In genomic region chr3:49015072-49015471, GRCh38 we compare ENCODE assay signal across 24 cellular contexts. TPM values are rescaled to one million over a fixed set of nuclear protein-coding genes. Genes with fewer than 3 reads are reported as not detected.
A peak's percentile ranks its signal among the peaks of the same experiment; 100 is the strongest.
DNase-seq lines count a peak whose midpoint lies in the region; ATAC-seq, FAIRE-seq and TF ChIP-seq lines count a peak whose summit lies in the region.
"Had no signal": no experiment of that assay in that cellular context is flagged by ENCODE, and none has a peak within 500 bp of the region (broad histone marks: within the 10 kb centered on the region; RNA-seq: fewer than 3 reads in every experiment).

No MANE protein-coding gene starts in this region.

- TF ChIP-seq POLR2A in HepG2 (IDR thresholded peaks at IDR 0.05; ENCODE audit: insufficient read depth in 1 of 2, low read depth in 2 of 2, low read length in 2 of 2): no peak

- H3K36me3 ChIP-seq in HepG2 (replicated peaks in 1 of 2; ENCODE audit: control insufficient read depth in 1 of 2, insufficient read depth in 2 of 2, low read length in 2 of 2) (peaks cover 20 to 48% of the 10 kb centered on the region in 2 experiments), small intestine (ENCODE audit: control insufficient read depth in 2 of 2, insufficient read depth in 2 of 2, low read length in 2 of 2) (peaks cover 12 to 14% of the 10 kb centered on the region in 2 donors)

- no peak for ATAC-seq in activated T-cell treated with anti-CD3 and anti-CD28 coated beads, Interleukin-2, amount 50 U/mL, for 72 hours (replicated peaks in 1 of 2)
- no peak for ATAC-seq in HepG2
- ATAC-seq: left lobe of liver, natural killer cell, sciatic nerve, upper lobe of right lung had no signal

- H3K4me1 ChIP-seq in HepG2 (ENCODE audit: insufficient read depth, low read length): peaks cover 23% of the 10 kb centered on the region
- H3K4me1 ChIP-seq in small intestine (ENCODE audit: control insufficient read depth in 2 of 2, insufficient read depth in 1 of 2, low read depth in 1 of 2, low read length in 1 of 2): peaks cover 0 to 5% of the 10 kb centered on the region in 2 donors

- no peak for TF ChIP-seq RAD21 in HepG2 (CRISPR knock-in tag; IDR thresholded peaks at IDR 0.05)

- no peak overlapping the region for H3K4me3 ChIP-seq in HepG2 (replicated peaks in 1 of 3; ENCODE audit: insufficient read depth in 1 of 3, low read depth in 2 of 3, low read length in 3 of 3)
- no peak overlapping the region for H3K4me3 ChIP-seq in small intestine (ENCODE audit: low read depth in 1 of 2, low read length in 2 of 2)
- H3K4me3 ChIP-seq: BLaER1, dorsolateral prefrontal cortex, MG63, upper lobe of right lung had no signal

- FAIRE-seq in HepG2 (lab: Jason Lieb, UNC) (no peak), small intestine (lab: Jason Lieb, UNC) (no peak)
- FAIRE-seq: RCC 7860 had no signal

- H2AFZ ChIP-seq in HepG2 (ENCODE audit: low read length): no peak overlapping the region

- peaks cover 26% of the 10 kb centered on the region; the same call in 1 of the 2 replicates for H4K20me1 ChIP-seq in HepG2 (ENCODE audit: insufficient read depth, low read length)

- no peak overlapping the region for H3K4me2 ChIP-seq in HepG2 (ENCODE audit: low read depth, low read length)
- H3K4me2 ChIP-seq: BLaER1 had no signal

- CTCF ChIA-PET in HepG2 (lab: Yijun Ruan, JAX; ENCODE audit: low intra/inter-chr PET ratio, low total read pairs): interaction anchor here (1.5 kb wide), 1 partner anchor 27 kb away, joined by 12 read pairs; no protein-coding TSS in a partner anchor

- no peaks in the 10 kb centered on the region for H3K9me3 ChIP-seq in HepG2 (ENCODE audit: low read length)
- H3K9me3 ChIP-seq in small intestine (ENCODE audit: control insufficient read depth, low read depth): no peaks in the 10 kb centered on the region
- H3K9me3 ChIP-seq: BLaER1, MG63, upper lobe of right lung had no signal

- peaks cover 4 to 7% of the 10 kb centered on the region in 2 donors for H3K36me3 Mint-ChIP-seq in activated T-cell treated with anti-CD3 and anti-CD28 coated beads, Interleukin-2, amount 50 U/mL, for 72 hours (ENCODE audit: insufficient read depth in 2 of 2)
- peaks cover 6% of the 10 kb centered on the region for H3K36me3 Mint-ChIP-seq in type B pancreatic cell
- H3K36me3 Mint-ChIP-seq in mesothelial cell of epicardium: peaks cover 11% of the 10 kb centered on the region
- H3K36me3 Mint-ChIP-seq: natural killer cell had no signal

- WGBS in HepG2 (ENCODE audit: low lambda C conversion rate): 90% methylated on average over 8 of the region's 8 CpGs
- WGBS in small intestine, 3 donors: 79 to 85% (median 84%) methylated on average over 8 of the region's 8 CpGs

- BruUV-seq in HepG2 (replicated peaks; lab: Mats Ljungman, UMichigan): no TSS peak

- peak overlapping the region; percentile 55 for H3K27ac Mint-ChIP-seq in activated T-cell treated with anti-CD3 and anti-CD28 coated beads, Interleukin-2, amount 50 U/mL, for 72 hours
- H3K27ac Mint-ChIP-seq in type B pancreatic cell (peak overlapping the region; percentile 62), mesothelial cell of epicardium (no peak overlapping the region)
- H3K27ac Mint-ChIP-seq: T-helper 1 cell treated with Interleukin-12 subunit alpha and Interleukin-12 subunit beta and Interleukin-4 antibody, amounts not matched to agents 30 μg/mL and 1 μg/mL, for 36 hours had no signal

- no peak overlapping the region for H3K4me3 Mint-ChIP-seq in activated T-cell treated with anti-CD3 and anti-CD28 coated beads, Interleukin-2, amount 50 U/mL, for 72 hours
- H3K4me3 Mint-ChIP-seq in type B pancreatic cell (peak overlapping the region; percentile 52), mesothelial cell of epicardium (no peak overlapping the region)
- H3K4me3 Mint-ChIP-seq: T-helper 1 cell treated with Interleukin-12 subunit alpha and Interleukin-12 subunit beta and Interleukin-4 antibody, amounts not matched to agents 30 μg/mL and 1 μg/mL, for 36 hours had no signal

- no peak overlapping the region for H3K9ac ChIP-seq in HepG2 (ENCODE audit: insufficient read depth, low read depth, low read length)
- H3K9ac ChIP-seq: BLaER1 had no signal

- H3K27me3 Mint-ChIP-seq in activated T-cell treated with anti-CD3 and anti-CD28 coated beads, Interleukin-2, amount 50 U/mL, for 72 hours (ENCODE audit: low read depth): no peaks in the 10 kb centered on the region
- no peaks in the 10 kb centered on the region for H3K27me3 Mint-ChIP-seq in type B pancreatic cell
- H3K27me3 Mint-ChIP-seq in mesothelial cell of epicardium (ENCODE audit: low read depth): no peaks in the 10 kb centered on the region

- H3K27me3 ChIP-seq in HepG2 (ENCODE audit: control insufficient read depth in 1 of 2, insufficient read depth in 2 of 2, low read length in 2 of 2) (no peaks in the 10 kb centered on the region), small intestine (ENCODE audit: control insufficient read depth in 2 of 2, insufficient read depth in 2 of 2, low read length in 2 of 2) (no peaks in the 10 kb centered on the region)
- H3K27me3 ChIP-seq: BLaER1, dorsolateral prefrontal cortex, MG63, upper lobe of right lung had no signal

- in situ Hi-C loops in HepG2 (cut with HindIII; ENCODE audit: extremely low pct_ligation_motif_present, low pct_unique_long_range_greater_than_20kb): no loop called here

- no peak for DNase-seq in activated T-cell treated with anti-CD3 and anti-CD28 coated beads, Interleukin-2, amount 50 U/mL, for 72 hours
- DNase-seq in activated T-cell treated with anti-CD3 and anti-CD28 coated beads, Interleukin-2, amount 50 U/mL, for 1 hour: no peak
- no peak for DNase-seq in HepG2 (ENCODE audit: low spot score)
- no peak for DNase-seq in type B pancreatic cell (ENCODE audit: extremely low spot score, unreplicated experiment)
- no peak for DNase-seq in mesothelial cell of epicardium (ENCODE audit: low spot score in 2 of 2, unreplicated experiment in 2 of 2)
- DNase-seq in small intestine: no peak
- DNase-seq: activated CD4-positive, alpha-beta T cell treated with anti-CD3 and anti-CD28 coated beads, Interleukin-2, amount 50 U/mL, for 4 hours; activated naive CD4-positive, alpha-beta T cell; Calu3; caudate nucleus; dorsolateral prefrontal cortex; EL; MG63; natural killer cell; NCI-H1436 treated with DMSO at 0.1 percent for 48 hours; NCI-H524 treated with DMSO at 0.1 percent for 48 hours; stimulated activated CD8-positive, alpha-beta memory T cell treated with anti-CD3 and anti-CD28 coated beads, Interleukin-4, amount 100 ng/mL, for 48 hours; upper lobe of right lung had no signal

- no peak for TF ChIP-seq EP300 in HepG2 (IDR thresholded peaks at IDR 0.05; ENCODE audit: low read depth in 2 of 2, low read length in 2 of 2)
- no peak for TF ChIP-seq EP300 in HepG2 (CRISPR knock-in tag; IDR thresholded peaks at IDR 0.05; ENCODE audit: borderline replicate concordance)

- intact Hi-C loops in HepG2 (cut with micrococcal nuclease; ENCODE audit: unreplicated experiment): loop anchor here (2.0 kb wide), 1 partner anchor 28 kb away; no protein-coding TSS in a partner anchor

- H3K9me3 Mint-ChIP-seq in activated T-cell treated with anti-CD3 and anti-CD28 coated beads, Interleukin-2, amount 50 U/mL, for 72 hours: no peaks in the 10 kb centered on the region
- H3K9me3 Mint-ChIP-seq in type B pancreatic cell (no peaks in the 10 kb centered on the region), mesothelial cell of epicardium (no peaks in the 10 kb centered on the region)
- H3K9me3 Mint-ChIP-seq: natural killer cell; T-helper 1 cell treated with Interleukin-12 subunit alpha and Interleukin-12 subunit beta and Interleukin-4 antibody, amounts not matched to agents 30 μg/mL and 1 μg/mL, for 36 hours had no signal

- H3K79me2 ChIP-seq in HepG2 (ENCODE audit: insufficient read depth, low read length): peaks cover 21% of the 10 kb centered on the region

- TF ChIP-seq CTCF in HepG2 (CRISPR knock-in tag; IDR thresholded peaks at IDR 0.05) (no peak), type B pancreatic cell (conservative IDR thresholded peaks at IDR 0.05) (no peak), mesothelial cell of epicardium (IDR thresholded peaks at IDR 0.05; ENCODE audit: unreplicated experiment) (no peak)

- no peak overlapping the region for H3K27ac ChIP-seq in HepG2 (ENCODE audit: extremely low read length, insufficient read depth, low read length)
- no peak overlapping the region for H3K27ac ChIP-seq in small intestine (ENCODE audit: low read depth in 1 of 2, low read length in 1 of 2)
- H3K27ac ChIP-seq: BLaER1, upper lobe of right lung had no signal

- POLR2A ChIA-PET in HepG2 (lab: Yijun Ruan, JAX): interaction anchor here (1.7 to 12.8 kb wide), 3 partner anchors 7 to 14 kb away, joined by 8 to 280 read pairs (median 10); partner anchors contain the start of genes DALRD3, IMPDH2, NDUFAF3 and WDR6

- H3K4me1 Mint-ChIP-seq in activated T-cell treated with anti-CD3 and anti-CD28 coated beads, Interleukin-2, amount 50 U/mL, for 72 hours (ENCODE audit: low read depth): peaks cover 37% of the 10 kb centered on the region
- peaks cover 4% of the 10 kb centered on the region for H3K4me1 Mint-ChIP-seq in type B pancreatic cell (ENCODE audit: unreplicated experiment)
- peaks cover 16% of the 10 kb centered on the region for H3K4me1 Mint-ChIP-seq in mesothelial cell of epicardium

RNA-seq across cellular contexts. Expression of gene DALRD3, which starts 3.3 kb away (rescaled TPM):
- 10 to 100 TPM; 24.8 to 29.8 TPM for total RNA-seq in activated T-cell treated with anti-CD3 and anti-CD28 coated beads, Interleukin-2, amount 50 U/mL, for 72 hours
- total RNA-seq in HepG2 (2016; rRNA removed; fragmentation: Illumina TruSeq; extraction: Trizol) (18.3 and 19.9 TPM in 2 replicates), type B pancreatic cell (ENCODE audit: low replicate concordance) (31.2 and 36.0 TPM in 2 replicates), mesothelial cell of epicardium (22.1 to 24.2 TPM (median 23.4 TPM) in 3 replicates)
- 8.0 and 9.1 TPM in 2 replicates for total RNA-seq in HepG2 (2016; cell fraction: cytosol; rRNA removed; fragmentation: Illumina TruSeq; extraction: Trizol; ENCODE audit: low read depth)
- 17.2 and 17.7 TPM in 2 replicates for total RNA-seq in HepG2 (2016; cell fraction: insoluble cytoplasmic fraction; rRNA removed; fragmentation: Illumina TruSeq; extraction: Trizol)
- total RNA-seq in HepG2 (2016; cell fraction: membrane; rRNA removed; fragmentation: Illumina TruSeq; extraction: Trizol): 13.3 and 16.1 TPM in 2 replicates
- 12.3 and 12.5 TPM in 2 replicates for total RNA-seq in HepG2 (2016; cell fraction: nucleus; rRNA removed; fragmentation: Illumina TruSeq; extraction: Trizol)
- polyA plus RNA-seq in HepG2 (2011; rRNA removed) (31.7 and 36.5 TPM in 2 replicates), small intestine (10 to 100 TPM; 22.0 to 23.7 (median 22.7) TPM)
- 28.5 and 42.5 TPM in 2 replicates for polyA plus RNA-seq in HepG2 (2011; cell fraction: cytosol; rRNA removed)
- 69.2 and 85.2 TPM in 2 replicates for polyA plus RNA-seq in HepG2 (2011; cell fraction: nucleus; rRNA removed)
- polyA plus RNA-seq in HepG2 (2012): 10.7 and 12.1 TPM in 2 replicates
- 6.0 and 7.7 TPM in 2 replicates for polyA plus RNA-seq in HepG2 (2016; cell fraction: cytosol; fragmentation: Illumina TruSeq; extraction: Trizol; ENCODE audit: low read depth)
- polyA plus RNA-seq in HepG2 (2016; cell fraction: insoluble cytoplasmic fraction; fragmentation: Illumina TruSeq; extraction: Trizol; ENCODE audit: low read depth): 16.3 and 17.2 TPM in 2 replicates
- polyA plus RNA-seq in HepG2 (2016; cell fraction: membrane; fragmentation: Illumina TruSeq; extraction: Trizol; ENCODE audit: low read depth): 10.6 and 11.7 TPM in 2 replicates
- 23.7 and 24.6 TPM in 2 replicates for polyA plus RNA-seq in HepG2 (2016; cell fraction: nucleus; fragmentation: Illumina TruSeq; extraction: Trizol; ENCODE audit: insufficient read depth, low read depth)
- polyA minus RNA-seq in HepG2 (2011; rRNA and poly(A)+ RNA removed; ENCODE audit: low replicate concordance): 62.8 and 69.7 TPM in 2 replicates
- 9.5 and 20.9 TPM in 2 replicates for polyA minus RNA-seq in HepG2 (2011; cell fraction: cytosol; rRNA and poly(A)+ RNA removed)
- 11.2 and 17.4 TPM in 2 replicates for polyA minus RNA-seq in HepG2 (2011; cell fraction: nucleus; rRNA and poly(A)+ RNA removed)

RNA-seq across cellular contexts. Expression of gene NDUFAF3, which starts 6.8 kb away (rescaled TPM):
- total RNA-seq in activated T-cell treated with anti-CD3 and anti-CD28 coated beads, Interleukin-2, amount 50 U/mL, for 72 hours: 10 to 100 TPM; 31.9 to 35.1 TPM
- total RNA-seq in HepG2 (2016; rRNA removed; fragmentation: Illumina TruSeq; extraction: Trizol) (50.0 and 51.9 TPM in 2 replicates), type B pancreatic cell (ENCODE audit: low replicate concordance) (62.0 and 67.0 TPM in 2 replicates), mesothelial cell of epicardium (61.4 to 63.4 TPM (median 62.0 TPM) in 3 replicates)
- total RNA-seq in HepG2 (2016; cell fraction: cytosol; rRNA removed; fragmentation: Illumina TruSeq; extraction: Trizol; ENCODE audit: low read depth): 26.9 and 32.9 TPM in 2 replicates
- 52.3 and 61.1 TPM in 2 replicates for total RNA-seq in HepG2 (2016; cell fraction: insoluble cytoplasmic fraction; rRNA removed; fragmentation: Illumina TruSeq; extraction: Trizol)
- total RNA-seq in HepG2 (2016; cell fraction: membrane; rRNA removed; fragmentation: Illumina TruSeq; extraction: Trizol): 26.1 and 38.8 TPM in 2 replicates
- total RNA-seq in HepG2 (2016; cell fraction: nucleus; rRNA removed; fragmentation: Illumina TruSeq; extraction: Trizol): 24.4 and 30.9 TPM in 2 replicates
- polyA plus RNA-seq in HepG2 (2011; rRNA removed) (39.0 and 42.0 TPM in 2 replicates), small intestine (10 to 100 TPM; 56.8 to 82.4 (median 75.4) TPM)
- polyA plus RNA-seq in HepG2 (2011; cell fraction: cytosol; rRNA removed): 32.1 and 56.3 TPM in 2 replicates
- polyA plus RNA-seq in HepG2 (2011; cell fraction: nucleus; rRNA removed): 29.5 and 32.3 TPM in 2 replicates
- 31.0 and 39.6 TPM in 2 replicates for polyA plus RNA-seq in HepG2 (2012)
- polyA plus RNA-seq in HepG2 (2016; cell fraction: cytosol; fragmentation: Illumina TruSeq; extraction: Trizol; ENCODE audit: low read depth): 31.0 and 36.1 TPM in 2 replicates
- 63.6 and 69.8 TPM in 2 replicates for polyA plus RNA-seq in HepG2 (2016; cell fraction: insoluble cytoplasmic fraction; fragmentation: Illumina TruSeq; extraction: Trizol; ENCODE audit: low read depth)
- polyA plus RNA-seq in HepG2 (2016; cell fraction: membrane; fragmentation: Illumina TruSeq; extraction: Trizol; ENCODE audit: low read depth): 28.9 and 36.0 TPM in 2 replicates
- 39.0 and 43.6 TPM in 2 replicates for polyA plus RNA-seq in HepG2 (2016; cell fraction: nucleus; fragmentation: Illumina TruSeq; extraction: Trizol; ENCODE audit: insufficient read depth, low read depth)
- polyA minus RNA-seq in HepG2 (2011; rRNA and poly(A)+ RNA removed; ENCODE audit: low replicate concordance): 70.8 and 119 TPM in 2 replicates
- 23.8 and 35.3 TPM in 2 replicates for polyA minus RNA-seq in HepG2 (2011; cell fraction: cytosol; rRNA and poly(A)+ RNA removed)
- polyA minus RNA-seq in HepG2 (2011; cell fraction: nucleus; rRNA and poly(A)+ RNA removed): 27.4 and 27.9 TPM in 2 replicates

RNA-seq across cellular contexts. Expression of gene WDR6, which starts 7.9 kb away (rescaled TPM):
- 100 to 1,000 TPM; 145 to 159 TPM for total RNA-seq in activated T-cell treated with anti-CD3 and anti-CD28 coated beads, Interleukin-2, amount 50 U/mL, for 72 hours
- total RNA-seq in HepG2 (2016; rRNA removed; fragmentation: Illumina TruSeq; extraction: Trizol) (71.2 and 73.4 TPM in 2 replicates), type B pancreatic cell (ENCODE audit: low replicate concordance) (272 and 334 TPM in 2 replicates), mesothelial cell of epicardium (384 to 409 TPM (median 396 TPM) in 3 replicates)
- total RNA-seq in HepG2 (2016; cell fraction: cytosol; rRNA removed; fragmentation: Illumina TruSeq; extraction: Trizol; ENCODE audit: low read depth): 3.5 and 5.3 TPM in 2 replicates
- 62.0 and 83.0 TPM in 2 replicates for total RNA-seq in HepG2 (2016; cell fraction: insoluble cytoplasmic fraction; rRNA removed; fragmentation: Illumina TruSeq; extraction: Trizol)
- total RNA-seq in HepG2 (2016; cell fraction: membrane; rRNA removed; fragmentation: Illumina TruSeq; extraction: Trizol): 11.9 and 16.0 TPM in 2 replicates
- total RNA-seq in HepG2 (2016; cell fraction: nucleus; rRNA removed; fragmentation: Illumina TruSeq; extraction: Trizol): 75.4 and 75.5 TPM in 2 replicates
- polyA plus RNA-seq in HepG2 (2011; rRNA removed) (139 and 187 TPM in 2 replicates), small intestine (100 to 1,000 TPM in 2 of 3 donors, 10 to 100 TPM in 1; 98.5 to 154 (median 137) TPM)
- polyA plus RNA-seq in HepG2 (2011; cell fraction: cytosol; rRNA removed): 54.1 and 69.9 TPM in 2 replicates
- 948 and 1,074 TPM in 2 replicates for polyA plus RNA-seq in HepG2 (2011; cell fraction: nucleus; rRNA removed)
- 82.4 and 107 TPM in 2 replicates for polyA plus RNA-seq in HepG2 (2012)
- 3.7 and 3.8 TPM in 2 replicates for polyA plus RNA-seq in HepG2 (2016; cell fraction: cytosol; fragmentation: Illumina TruSeq; extraction: Trizol; ENCODE audit: low read depth)
- polyA plus RNA-seq in HepG2 (2016; cell fraction: insoluble cytoplasmic fraction; fragmentation: Illumina TruSeq; extraction: Trizol; ENCODE audit: low read depth): 65.3 and 72.1 TPM in 2 replicates
- 8.5 and 9.3 TPM in 2 replicates for polyA plus RNA-seq in HepG2 (2016; cell fraction: membrane; fragmentation: Illumina TruSeq; extraction: Trizol; ENCODE audit: low read depth)
- 267 and 275 TPM in 2 replicates for polyA plus RNA-seq in HepG2 (2016; cell fraction: nucleus; fragmentation: Illumina TruSeq; extraction: Trizol; ENCODE audit: insufficient read depth, low read depth)
- 181 and 224 TPM in 2 replicates for polyA minus RNA-seq in HepG2 (2011; rRNA and poly(A)+ RNA removed; ENCODE audit: low replicate concordance)
- 39.8 and 50.4 TPM in 2 replicates for polyA minus RNA-seq in HepG2 (2011; cell fraction: cytosol; rRNA and poly(A)+ RNA removed)
- 60.6 and 69.1 TPM in 2 replicates for polyA minus RNA-seq in HepG2 (2011; cell fraction: nucleus; rRNA and poly(A)+ RNA removed)

RNA-seq across cellular contexts. Expression of gene IMPDH2, which starts 14.1 kb away (rescaled TPM):
- 100 to 1,000 TPM; 490 to 562 TPM for total RNA-seq in activated T-cell treated with anti-CD3 and anti-CD28 coated beads, Interleukin-2, amount 50 U/mL, for 72 hours
- total RNA-seq in HepG2 (2016; rRNA removed; fragmentation: Illumina TruSeq; extraction: Trizol) (260 and 344 TPM in 2 replicates), type B pancreatic cell (ENCODE audit: low replicate concordance) (221 and 256 TPM in 2 replicates), mesothelial cell of epicardium (207 to 217 TPM (median 216 TPM) in 3 replicates)
- total RNA-seq in HepG2 (2016; cell fraction: cytosol; rRNA removed; fragmentation: Illumina TruSeq; extraction: Trizol; ENCODE audit: low read depth): 94.1 and 106 TPM in 2 replicates
- 263 and 346 TPM in 2 replicates for total RNA-seq in HepG2 (2016; cell fraction: insoluble cytoplasmic fraction; rRNA removed; fragmentation: Illumina TruSeq; extraction: Trizol)
- 186 and 193 TPM in 2 replicates for total RNA-seq in HepG2 (2016; cell fraction: membrane; rRNA removed; fragmentation: Illumina TruSeq; extraction: Trizol)
- total RNA-seq in HepG2 (2016; cell fraction: nucleus; rRNA removed; fragmentation: Illumina TruSeq; extraction: Trizol): 117 and 127 TPM in 2 replicates
- polyA plus RNA-seq in HepG2 (2011; rRNA removed) (248 and 252 TPM in 2 replicates), small intestine (100 to 1,000 TPM in 1 of 3 donors, 10 to 100 TPM in 2; 47.2 to 219 (median 62.4) TPM)
- polyA plus RNA-seq in HepG2 (2011; cell fraction: cytosol; rRNA removed): 227 and 254 TPM in 2 replicates
- 167 and 184 TPM in 2 replicates for polyA plus RNA-seq in HepG2 (2011; cell fraction: nucleus; rRNA removed)
- 171 and 213 TPM in 2 replicates for polyA plus RNA-seq in HepG2 (2012)
- polyA plus RNA-seq in HepG2 (2016; cell fraction: cytosol; fragmentation: Illumina TruSeq; extraction: Trizol; ENCODE audit: low read depth): 80.1 and 88.8 TPM in 2 replicates
- polyA plus RNA-seq in HepG2 (2016; cell fraction: insoluble cytoplasmic fraction; fragmentation: Illumina TruSeq; extraction: Trizol; ENCODE audit: low read depth): 319 and 340 TPM in 2 replicates
- polyA plus RNA-seq in HepG2 (2016; cell fraction: membrane; fragmentation: Illumina TruSeq; extraction: Trizol; ENCODE audit: low read depth): 142 and 165 TPM in 2 replicates
- polyA plus RNA-seq in HepG2 (2016; cell fraction: nucleus; fragmentation: Illumina TruSeq; extraction: Trizol; ENCODE audit: insufficient read depth, low read depth): 169 and 178 TPM in 2 replicates
- 431 and 698 TPM in 2 replicates for polyA minus RNA-seq in HepG2 (2011; rRNA and poly(A)+ RNA removed; ENCODE audit: low replicate concordance)
- polyA minus RNA-seq in HepG2 (2011; cell fraction: cytosol; rRNA and poly(A)+ RNA removed): 171 and 193 TPM in 2 replicates
- 84.5 and 109 TPM in 2 replicates for polyA minus RNA-seq in HepG2 (2011; cell fraction: nucleus; rRNA and poly(A)+ RNA removed)

RNA-seq across cellular contexts. Expression of gene P4HTM, which starts 25.0 kb away (rescaled TPM):
- 10 to 100 TPM; 42.0 to 45.7 TPM for total RNA-seq in activated T-cell treated with anti-CD3 and anti-CD28 coated beads, Interleukin-2, amount 50 U/mL, for 72 hours
- not detected in 2 replicates for total RNA-seq in HepG2 (2016; rRNA removed; fragmentation: Illumina TruSeq; extraction: Trizol)
- not detected in 2 replicates for total RNA-seq in HepG2 (2016; cell fraction: cytosol; rRNA removed; fragmentation: Illumina TruSeq; extraction: Trizol; ENCODE audit: low read depth)
- 0.09 TPM in 1 of 2 replicates, not detected in the other for total RNA-seq in HepG2 (2016; cell fraction: insoluble cytoplasmic fraction; rRNA removed; fragmentation: Illumina TruSeq; extraction: Trizol)
- not detected in 2 replicates for total RNA-seq in HepG2 (2016; cell fraction: membrane; rRNA removed; fragmentation: Illumina TruSeq; extraction: Trizol)
- 0.09 TPM in 1 of 2 replicates, not detected in the other for total RNA-seq in HepG2 (2016; cell fraction: nucleus; rRNA removed; fragmentation: Illumina TruSeq; extraction: Trizol)
- 0.01 TPM in 1 of 2 replicates, not detected in the other for polyA plus RNA-seq in HepG2 (2011; rRNA removed)
- 0.07 TPM in 1 of 2 replicates, not detected in the other for polyA plus RNA-seq in HepG2 (2011; cell fraction: cytosol; rRNA removed)
- polyA plus RNA-seq in HepG2 (2011; cell fraction: nucleus; rRNA removed): 0.29 and 0.38 TPM in 2 replicates
- 0.16 TPM in 1 of 2 replicates, not detected in the other for polyA plus RNA-seq in HepG2 (2012)
- polyA plus RNA-seq in HepG2 (2016; cell fraction: cytosol; fragmentation: Illumina TruSeq; extraction: Trizol; ENCODE audit: low read depth): not detected in 2 replicates
- polyA plus RNA-seq in HepG2 (2016; cell fraction: insoluble cytoplasmic fraction; fragmentation: Illumina TruSeq; extraction: Trizol; ENCODE audit: low read depth): not detected in 2 replicates
- polyA plus RNA-seq in HepG2 (2016; cell fraction: membrane; fragmentation: Illumina TruSeq; extraction: Trizol; ENCODE audit: low read depth): not detected in 2 replicates
- not detected in 2 replicates for polyA plus RNA-seq in HepG2 (2016; cell fraction: nucleus; fragmentation: Illumina TruSeq; extraction: Trizol; ENCODE audit: insufficient read depth, low read depth)
- 0.24 and 77.8 TPM in 2 replicates for polyA minus RNA-seq in HepG2 (2011; rRNA and poly(A)+ RNA removed; ENCODE audit: low replicate concordance)
- 2.1 and 2.3 TPM in 2 replicates for polyA minus RNA-seq in HepG2 (2011; cell fraction: cytosol; rRNA and poly(A)+ RNA removed)
- 1.5 and 2.2 TPM in 2 replicates for polyA minus RNA-seq in HepG2 (2011; cell fraction: nucleus; rRNA and poly(A)+ RNA removed)
- total RNA-seq in type B pancreatic cell (ENCODE audit: low replicate concordance): 47.4 and 54.8 TPM in 2 replicates
- total RNA-seq in mesothelial cell of epicardium: 57.9 to 59.9 TPM (median 58.4 TPM) in 3 replicates
- polyA plus RNA-seq in small intestine: 10 to 100 TPM; 30.6 to 40.9 (median 38.4) TPM
- total RNA-seq: SK-MEL-5 had no signal
